11 cellular contexts compared by ENCODE assay signal in genomic region chr16:85651822-85652430, GRCh38. TPM values are rescaled to one million over a fixed set of nuclear protein-coding genes. Genes with fewer than 3 reads are reported as not detected.
DNase-seq lines count a peak whose midpoint lies in the region; ATAC-seq and TF ChIP-seq lines count a peak whose summit lies in the region.
"Had no signal": no experiment of that assay in that cellular context is flagged by ENCODE, and none has a peak within 500 bp of the region (broad histone marks: within the 10 kb centered on the region; RNA-seq: fewer than 3 reads in every experiment).

No MANE protein-coding gene starts in this region.

- H3K4me2 ChIP-seq in hepatocyte = no peak overlapping the region

- H3K4me1 ChIP-seq in hepatocyte (ENCODE audit: insufficient read depth) = peaks cover 17% of the 10 kb centered on the region
- H3K4me1 ChIP-seq in spleen = peaks cover 0 to 41% (median 18%) of the 10 kb centered on the region in 6 donors

- peaks cover 18% of the 10 kb centered on the region for H3K79me2 ChIP-seq in hepatocyte

- peaks cover 6% of the 10 kb centered on the region for H3K4me1 Mint-ChIP-seq in T-helper 17 cell
- peaks cover 12% of the 10 kb centered on the region for H3K4me1 Mint-ChIP-seq in stimulated activated memory B cell treated with anti-CD40 and anti-IgM and Interleukin-4, amounts not matched to agents 10 μg/mL and 1 μg/mL and 100 μg/mL, for 72 hours

- H3K36me3 ChIP-seq in hepatocyte (replicated peaks; ENCODE audit: insufficient read depth, low read depth) (no peaks in the 10 kb centered on the region), spleen (peaks cover 0 to 93% (median 48%) of the 10 kb centered on the region in 6 donors)

- in situ Hi-C loops in KBM-7 (cut with MboI; ENCODE audit: low pct_unique_long_range_greater_than_20kb, low sequenced_read_pairs) = loop anchor here (25.0 kb wide), 1 partner anchor 335 kb away; no protein-coding TSS in a partner anchor

- no peak overlapping the region for H2AFZ ChIP-seq in hepatocyte

- H3K27ac ChIP-seq in hepatocyte (peak overlapping the region; percentile 23), spleen (peak overlapping the region in 3 of 8 donors; percentile 60 to 68 (median 66))
- H3K27ac ChIP-seq: VCaP had no signal

- intact Hi-C loops in spleen (cut with DNase I; ENCODE audit: low total_unique reads) = no loop called here

- no peaks in the 10 kb centered on the region for H3K9me2 ChIP-seq in hepatocyte (replicated peaks; ENCODE audit: insufficient read depth)

- no peak for TF ChIP-seq POLR2A in spleen (IDR thresholded peaks at IDR 0.05)

- peak overlapping the region; percentile 47 for H3K27ac Mint-ChIP-seq in T-helper 17 cell
- peak overlapping the region; percentile 61 for H3K27ac Mint-ChIP-seq in stimulated activated memory B cell treated with anti-CD40 and anti-IgM and Interleukin-4, amounts not matched to agents 10 μg/mL and 1 μg/mL and 100 μg/mL, for 72 hours

- peaks cover 72% of the 10 kb centered on the region for H4K20me1 ChIP-seq in hepatocyte (ENCODE audit: insufficient read depth, poor library complexity, severe bottlenecking)

- TF ChIP-seq CTCF in hepatocyte (IDR thresholded peaks at IDR 0.05; ENCODE audit: poor library complexity) (no peak), spleen (IDR thresholded peaks at IDR 0.05 in 8 of 11, conservative IDR thresholded peaks at IDR 0.05 in 3 of 11) (no peak)

- DNase-seq in DMS 273 (lab: John Stamatoyannopoulos, UW; ENCODE audit: unreplicated experiment) (peak; percentile 86), DMS 273 treated with DMSO at 0.1 percent for 48 hours (lab: John Stamatoyannopoulos, UW) (no peak), T-helper 17 cell (no peak), hepatocyte (ENCODE audit: low spot score) (peak; percentile 46), spleen (no peak), KBM-7 (no peak)
- DNase-seq in activated effector memory CD4-positive, alpha-beta T cell treated with anti-CD3 and anti-CD28 coated beads, Interleukin-2, amount 50 U/mL, for 16 hours = no peak
- DNase-seq: 8988T, NCI-H2081 treated with DMSO at 0.1 percent for 48 hours had no signal

- H3K4me3 ChIP-seq in hepatocyte (no peak overlapping the region), spleen (no peak overlapping the region)

- H3K27me3 Mint-ChIP-seq in T-helper 17 cell = no peaks in the 10 kb centered on the region
- no peaks in the 10 kb centered on the region for H3K27me3 Mint-ChIP-seq in stimulated activated memory B cell treated with anti-CD40 and anti-IgM and Interleukin-4, amounts not matched to agents 10 μg/mL and 1 μg/mL and 100 μg/mL, for 72 hours

- no peaks in the 10 kb centered on the region for H3K27me3 ChIP-seq in hepatocyte
- no peaks in the 10 kb centered on the region for H3K27me3 ChIP-seq in spleen (replicated peaks in 1 of 7)

- ATAC-seq in T-helper 17 cell = no peak
- ATAC-seq in stimulated activated memory B cell treated with anti-CD40 and anti-IgM and Interleukin-4, amounts not matched to agents 10 μg/mL and 1 μg/mL and 100 μg/mL, for 72 hours = no peak

- H3K9me3 Mint-ChIP-seq in stimulated activated memory B cell treated with anti-CD40 and anti-IgM and Interleukin-4, amounts not matched to agents 10 μg/mL and 1 μg/mL and 100 μg/mL, for 72 hours = no peaks in the 10 kb centered on the region

- H3K36me3 Mint-ChIP-seq in T-helper 17 cell (ENCODE audit: low read depth) = peaks cover 3% of the 10 kb centered on the region
- H3K36me3 Mint-ChIP-seq in stimulated activated memory B cell treated with anti-CD40 and anti-IgM and Interleukin-4, amounts not matched to agents 10 μg/mL and 1 μg/mL and 100 μg/mL, for 72 hours = peaks cover 23% of the 10 kb centered on the region

- H3K9me3 ChIP-seq in T-helper 17 cell (ENCODE audit: control insufficient read depth, low read length, poor library complexity, severe bottlenecking) (no peaks in the 10 kb centered on the region), hepatocyte (ENCODE audit: low read depth) (no peaks in the 10 kb centered on the region), spleen (no peaks in the 10 kb centered on the region)

- H3K4me3 Mint-ChIP-seq in T-helper 17 cell = no peak overlapping the region
- H3K4me3 Mint-ChIP-seq in stimulated activated memory B cell treated with anti-CD40 and anti-IgM and Interleukin-4, amounts not matched to agents 10 μg/mL and 1 μg/mL and 100 μg/mL, for 72 hours = no peak overlapping the region

- 80% methylated on average over 23 of the region's 23 CpGs for WGBS in hepatocyte (ENCODE audit: low lambda C conversion rate, missing lambda C conversion rate)
- 59 to 69% (median 66%) methylated on average over 12 to 23 of the region's 23 CpGs for WGBS in spleen, 5 donors

RNA-seq across cellular contexts. Expression of gene GINS2, which starts 36.8 kb away (rescaled TPM):
- total RNA-seq in T-helper 17 cell (1 to 10 TPM in 1 of 2 donors, under 1 TPM in 1; 0.86 to 1.5 TPM), hepatocyte (6.1 and 6.3 TPM in 2 replicates), spleen (1 to 10 TPM; 1.0 to 7.0 (median 2.3) TPM)
- polyA plus RNA-seq in hepatocyte (7.5 and 8.0 TPM in 2 replicates), spleen (1 to 10 TPM; 1.3 to 5.4 (median 2.3) TPM)

RNA-seq across cellular contexts. Expression of gene GSE1, which starts 38.8 kb away (rescaled TPM):
- 10 to 100 TPM; 39.1 to 40.9 TPM for total RNA-seq in T-helper 17 cell
- 32.8 and 43.5 TPM in 2 replicates for total RNA-seq in hepatocyte
- 27.9 and 33.1 TPM in 2 replicates for polyA plus RNA-seq in hepatocyte
- 100 to 1,000 TPM in 1 of 7 donors, 10 to 100 TPM in 6; 79.8 to 121 (median 91.4) TPM for total RNA-seq in spleen
- polyA plus RNA-seq in spleen = 10 to 100 TPM in 1 of 3 donors, 1 to 10 TPM in 2; 7.4 to 23.2 (median 9.2) TPM

Comparison
In these comparisons a context has a peak if more than half of its experiments do, and no peak if none do; other contexts are left out.
1. DNase-seq: peak in DMS 273 (single experiment) and hepatocyte (single experiment); none in DMS 273 treated with DMSO at 0.1 percent for 48 hours (single experiment), T-helper 17 cell (0 of 3), spleen (single experiment), KBM-7 (single experiment) and activated effector memory CD4-positive, alpha-beta T cell treated with anti-CD3 and anti-CD28 coated beads, Interleukin-2, amount 50 U/mL, for 16 hours (single experiment).